In genomic region chr2:231384970-231385369, GRCh38 we compare ENCODE assay signal across 17 cellular contexts. TPM values are rescaled to one million over a fixed set of nuclear protein-coding genes. Genes with fewer than 3 reads are reported as not detected.
"Had no signal": no experiment of that assay in that cellular context is flagged by ENCODE, and none has a peak within 500 bp of the region (broad histone marks: within the 10 kb centered on the region; RNA-seq: fewer than 3 reads in every experiment).

No MANE protein-coding gene starts in this region.

- H3K27ac Mint-ChIP-seq: activated naive CD4-positive, alpha-beta T cell treated with anti-CD3 and anti-CD28 coated beads for 36 hours; activated naive CD8-positive, alpha-beta T cell treated with anti-CD3 and anti-CD28 coated beads, Interleukin-2, amount 50 U/mL, for 24 hours; activated T-helper 17 cell treated with anti-CD3 and anti-CD28 coated beads, Interleukin-2, amount 50 U/mL, for 72 hours; dendritic cell treated with granulocyte-macrophage colony-stimulating factor and Interleukin-4, amounts not matched to agents 40 ng/mL and 50 ng/mL, for 4 days had no signal

- ATAC-seq: activated naive CD8-positive, alpha-beta T cell treated with anti-CD3 and anti-CD28 coated beads, Interleukin-2, amount 50 U/mL, for 24 hours; activated T-helper 17 cell treated with anti-CD3 and anti-CD28 coated beads, Interleukin-2, amount 50 U/mL, for 72 hours; pancreas had no signal

- H3K4me3 ChIP-seq: pancreas, sigmoid colon, spleen, stomach, testis, upper lobe of left lung had no signal

- H3K9me3 ChIP-seq: pancreas, sigmoid colon, testis had no signal

- H3K27ac ChIP-seq: pancreas, sigmoid colon, spleen, stomach, testis, upper lobe of left lung had no signal

- H3K4me3 Mint-ChIP-seq: activated naive CD4-positive, alpha-beta T cell treated with anti-CD3 and anti-CD28 coated beads for 36 hours; activated naive CD8-positive, alpha-beta T cell treated with anti-CD3 and anti-CD28 coated beads, Interleukin-2, amount 50 U/mL, for 24 hours; activated T-helper 17 cell treated with anti-CD3 and anti-CD28 coated beads, Interleukin-2, amount 50 U/mL, for 72 hours; dendritic cell treated with granulocyte-macrophage colony-stimulating factor and Interleukin-4, amounts not matched to agents 40 ng/mL and 50 ng/mL, for 4 days had no signal

- H3K27me3 ChIP-seq: pancreas, sigmoid colon, spleen, stomach, testis, upper lobe of left lung had no signal

- H3K4me1 ChIP-seq: pancreas had no signal

- H3K4me1 Mint-ChIP-seq: activated naive CD8-positive, alpha-beta T cell treated with anti-CD3 and anti-CD28 coated beads, Interleukin-2, amount 50 U/mL, for 24 hours; activated T-helper 17 cell treated with anti-CD3 and anti-CD28 coated beads, Interleukin-2, amount 50 U/mL, for 72 hours had no signal

- DNase-seq: activated CD4-positive, alpha-beta T cell treated with anti-CD3 and anti-CD28 coated beads, Interleukin-2, amount 50 U/mL, for 4 hours; activated CD4-positive, CD25-positive, alpha-beta regulatory T cell treated with anti-CD3 and anti-CD28 coated beads, Interleukin-2, amount 50 U/mL, for 72 hours; activated naive CD4-positive, alpha-beta T cell treated with anti-CD3 and anti-CD28 coated beads for 36 hours; activated naive CD8-positive, alpha-beta T cell treated with anti-CD3 and anti-CD28 coated beads, Interleukin-2, amount 50 U/mL, for 24 hours; activated T-cell treated with anti-CD3 and anti-CD28 coated beads for 4 hours; aorta; effector memory CD4-positive, alpha-beta T cell; sigmoid colon; spleen; stimulated activated CD4-positive, alpha-beta T cell treated with anti-CD3 and anti-CD28 coated beads, Interleukin-1b, Interleukin-23, amount 100 ng/mL, for 48 hours; stomach; testis; upper lobe of left lung had no signal

- H3K36me3 ChIP-seq: pancreas, sigmoid colon, spleen, upper lobe of left lung had no signal

- FAIRE-seq: keratinocyte, pancreas had no signal

RNA-seq across cellular contexts. Expression of gene B3GNT7, which starts 10.5 kb away (rescaled TPM):
- total RNA-seq: activated naive CD4-positive, alpha-beta T cell treated with anti-CD3 and anti-CD28 coated beads for 36 hours had no signal
- polyA plus RNA-seq: keratinocyte had no signal
